Comparison of ENCODE assay signal across 12 cellular contexts in the genomic region with DNA sequence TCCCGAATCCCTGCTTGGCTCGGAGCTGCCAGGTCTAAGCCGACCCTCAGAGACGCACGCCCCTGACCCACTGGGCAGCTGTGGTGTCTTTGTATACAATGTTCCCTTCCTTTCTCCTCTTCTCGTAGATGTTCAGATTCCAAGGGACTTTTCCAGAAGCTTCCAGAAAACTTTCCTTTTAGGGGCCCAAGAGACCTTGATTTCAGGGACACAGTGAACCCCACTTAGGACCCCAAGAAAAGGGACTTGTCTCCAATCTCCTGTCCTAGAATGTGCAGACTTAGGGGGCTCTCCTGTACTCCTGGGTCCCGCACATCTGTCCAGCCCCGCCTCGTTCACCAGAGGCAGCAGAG.
A peak's percentile ranks its signal among the peaks of the same experiment; 100 is the strongest.
DNase-seq lines count a peak whose midpoint lies in the region; ATAC-seq, FAIRE-seq and TF ChIP-seq lines count a peak whose summit lies in the region.
"Had no signal": no experiment of that assay in that cellular context is flagged by ENCODE, and none has a peak within 500 bp of the region (broad histone marks: within the 10 kb centered on the region; RNA-seq: fewer than 3 reads in every experiment).

No MANE protein-coding gene starts in this region.

- H3K79me2 ChIP-seq in Loucy (ENCODE audit: insufficient read depth, low read length) (no peaks in the 10 kb centered on the region), H1 (ENCODE audit: control insufficient read depth in 1 of 2, insufficient read depth in 2 of 2, low read length in 2 of 2) (no peaks in the 10 kb centered on the region), smooth muscle cell (ENCODE audit: low read depth) (no peaks in the 10 kb centered on the region)

- H4K91ac ChIP-seq in H1 (replicated peaks; ENCODE audit: insufficient read length, low read length) = no peak overlapping the region

- H2BK20ac ChIP-seq in H1 (ENCODE audit: low read length) = no peak overlapping the region

- FAIRE-seq in H1 (lab: Jason Lieb, UNC) = no peak

- H4K8ac ChIP-seq in H1 (ENCODE audit: extremely low read depth, insufficient read depth, low read length) = peak overlapping the region; percentile 11; the same call in 1 of the 2 replicates

- no peak overlapping the region for H3K4ac ChIP-seq in H1 (replicated peaks; ENCODE audit: insufficient read length, low read depth, low read length)

- H4K20me1 ChIP-seq in Loucy (ENCODE audit: insufficient read depth, low read length, poor library complexity, severe bottlenecking) (no peaks in the 10 kb centered on the region), H1 (replicated peaks in 1 of 2; ENCODE audit: control insufficient read depth in 1 of 2, insufficient read depth in 2 of 2, low read length in 2 of 2) (peaks cover 0 to 2% of the 10 kb centered on the region in 2 experiments), smooth muscle cell (ENCODE audit: low read depth) (no peaks in the 10 kb centered on the region)

- no peak overlapping the region for H3K9ac ChIP-seq in Loucy (ENCODE audit: low read depth, low read length, poor library complexity, severe bottlenecking)
- H3K9ac ChIP-seq in H1 (replicated peaks in 1 of 4; ENCODE audit: extremely low read depth in 1 of 4, low read depth in 3 of 4, low read length in 3 of 4) = no peak overlapping the region
- H3K9ac ChIP-seq in smooth muscle cell (ENCODE audit: low read depth) = no peak overlapping the region

- H3K27ac Mint-ChIP-seq in activated CD4-positive, alpha-beta T cell treated with anti-CD3 and anti-CD28 coated beads, Interleukin-2, amount 10 ng/mL, durations not matched to agents 7 days and 5 days = peak overlapping the region; percentile 17

- no peak overlapping the region for H2BK5ac ChIP-seq in H1 (ENCODE audit: low read depth, low read length)

- H3K36me3 ChIP-seq in Loucy (ENCODE audit: insufficient read depth, low read length) = no peaks in the 10 kb centered on the region
- H3K36me3 ChIP-seq in H1 (ENCODE audit: control insufficient read depth in 2 of 4, insufficient read depth in 4 of 4, low read length in 3 of 4) = no peaks in the 10 kb centered on the region
- H3K36me3 ChIP-seq in smooth muscle cell (ENCODE audit: low read depth) = no peaks in the 10 kb centered on the region
- H3K36me3 ChIP-seq: ascending aorta, heart right ventricle, uterus had no signal

- POLR2A ChIA-PET in activated CD4-positive, alpha-beta T cell treated with anti-CD3 and anti-CD28 coated beads, Interleukin-2, amount 10 ng/mL, durations not matched to agents 7 days and 5 days (lab: Charles Lee) = interaction anchor here (0.6 to 0.7 kb wide), 2 partner anchors 423 to 743 kb away, joined by 3 to 4 read pairs; no protein-coding TSS in a partner anchor
- POLR2A ChIA-PET in H1 (lab: Charles Lee; ENCODE audit: partially characterized antibody) = interaction anchor here (1.1 kb wide), 1 partner anchor 154 kb away, joined by 3 read pairs; no protein-coding TSS in a partner anchor

- TF ChIP-seq CTCF in Loucy (conservative IDR thresholded peaks at IDR 0.05; ENCODE audit: low read length) (peak; percentile 16; the same call in 1 of the 2 replicates), H1 (IDR thresholded peaks at IDR 0.05; ENCODE audit: control extremely low read depth in 1 of 3, insufficient read depth in 1 of 3, low read depth in 1 of 3, low read length in 3 of 3) (no peak), smooth muscle cell (IDR thresholded peaks at IDR 0.05; ENCODE audit: borderline replicate concordance, insufficient read depth, poor library complexity, severe bottlenecking) (no peak)

- H3K27me3 Mint-ChIP-seq in activated CD4-positive, alpha-beta T cell treated with anti-CD3 and anti-CD28 coated beads, Interleukin-2, amount 10 ng/mL, durations not matched to agents 7 days and 5 days = peaks cover 12% of the 10 kb centered on the region

- no peak overlapping the region for H3K18ac ChIP-seq in H1 (ENCODE audit: extremely low read depth, low read length)

- no peaks in the 10 kb centered on the region for H3K9me2 ChIP-seq in Loucy (replicated peaks; ENCODE audit: low read depth, low read length)

- H3K4me1 ChIP-seq in Loucy (ENCODE audit: insufficient read depth, low read length, poor library complexity, severe bottlenecking) = no peaks in the 10 kb centered on the region
- peaks cover 0 to 8% (median 2%) of the 10 kb centered on the region in 4 experiments; a peak in 5 of 7 replicates for H3K4me1 ChIP-seq in H1 (replicated peaks in 1 of 4; ENCODE audit: control insufficient read depth in 3 of 4, insufficient read depth in 4 of 4, low read length in 3 of 4)
- H3K4me1 ChIP-seq in smooth muscle cell (ENCODE audit: low read depth) = peaks cover 16% of the 10 kb centered on the region
- H3K4me1 ChIP-seq: uterus had no signal

- no peaks in the 10 kb centered on the region for H3K9me3 Mint-ChIP-seq in activated CD4-positive, alpha-beta T cell treated with anti-CD3 and anti-CD28 coated beads, Interleukin-2, amount 10 ng/mL, durations not matched to agents 7 days and 5 days

- H3K4me1 Mint-ChIP-seq in activated CD4-positive, alpha-beta T cell treated with anti-CD3 and anti-CD28 coated beads, Interleukin-2, amount 10 ng/mL, durations not matched to agents 7 days and 5 days = peaks cover 6% of the 10 kb centered on the region

- DNase-seq in activated CD4-positive, alpha-beta T cell treated with anti-CD3 and anti-CD28 coated beads, Interleukin-2, amount 10 ng/mL, durations not matched to agents 7 days and 5 days = no peak
- DNase-seq in activated CD4-positive, alpha-beta T cell treated with anti-CD3 and anti-CD28 coated beads for 48 hours = no peak
- DNase-seq in H1 (ENCODE audit: low read depth in 1 of 2, low spot score in 2 of 2) (no peak), smooth muscle cell (lab: John Stamatoyannopoulos, UW; ENCODE audit: unreplicated experiment) (no peak), dedifferentiated amniotic fluid mesenchymal stem cell (ENCODE audit: extremely low spot score) (no peak)
- DNase-seq in stimulated activated CD4-positive, alpha-beta T cell treated with anti-CD3 and anti-CD28 coated beads, Interleukin-1b, Interleukin-23, amount 100 ng/mL, for 48 hours = no peak
- DNase-seq: NCI-H510A treated with DMSO at 0.1 percent for 48 hours had no signal

- no peak for TF ChIP-seq EP300 in H1 (IDR thresholded peaks at IDR 0.05; ENCODE audit: borderline replicate concordance in 1 of 2, low read depth in 2 of 2, low read length in 2 of 2)

- H3F3A ChIP-seq in Loucy (ENCODE audit: low read depth) (no peaks in the 10 kb centered on the region), smooth muscle cell (ENCODE audit: low read depth) (no peaks in the 10 kb centered on the region)

- H3K27ac ChIP-seq in H1 (ENCODE audit: low read depth, low read length) (no peak overlapping the region), smooth muscle cell (ENCODE audit: low read depth) (no peak overlapping the region)
- H3K27ac ChIP-seq: ascending aorta, heart right ventricle, uterus had no signal

- H3K9me3 ChIP-seq in Loucy (ENCODE audit: insufficient read depth, low read depth, low read length) (no peaks in the 10 kb centered on the region), H1 (ENCODE audit: insufficient read depth in 2 of 2, low read depth in 1 of 2, low read length in 1 of 2) (peaks cover 0 to 2% of the 10 kb centered on the region in 2 experiments; a peak in 1 of 4 replicates), smooth muscle cell (replicated peaks; ENCODE audit: low read depth) (no peaks in the 10 kb centered on the region)
- H3K9me3 ChIP-seq: ascending aorta, heart right ventricle, uterus had no signal

- CTCF ChIA-PET in activated CD4-positive, alpha-beta T cell treated with anti-CD3 and anti-CD28 coated beads, Interleukin-2, amount 10 ng/mL, durations not matched to agents 7 days and 5 days (lab: Charles Lee) = interaction anchor here (1.1 to 2.8 kb wide), 6 partner anchors 12 to 360 kb away, joined by 3 to 6 read pairs (median 4); no protein-coding TSS in a partner anchor
- CTCF ChIA-PET in H1 (lab: Charles Lee; ENCODE audit: partially characterized antibody) = interaction anchor here (0.6 to 4.4 kb wide), 45 partner anchors 8 to 923 kb away, joined by 3 to 41 read pairs (median 4); no protein-coding TSS in a partner anchor

- H3K36me3 Mint-ChIP-seq in activated CD4-positive, alpha-beta T cell treated with anti-CD3 and anti-CD28 coated beads, Interleukin-2, amount 10 ng/mL, durations not matched to agents 7 days and 5 days (ENCODE audit: low read depth) = no peaks in the 10 kb centered on the region

- TF ChIP-seq POLR2A in H1 (IDR thresholded peaks at IDR 0.05; ENCODE audit: control extremely low read depth in 1 of 2, low read depth in 2 of 2, low read length in 2 of 2) = no peak

- no peak for ATAC-seq in HG02571 (IDR thresholded peaks at IDR 0.05; ENCODE audit: unreplicated experiment)

- H3K79me1 ChIP-seq in H1 (ENCODE audit: low read depth, low read length) = no peaks in the 10 kb centered on the region

- no peak overlapping the region for H3K14ac ChIP-seq in H1 (ENCODE audit: insufficient read length)

- H3K23ac ChIP-seq in H1 (ENCODE audit: insufficient read length) = no peak overlapping the region

- peak overlapping the region; percentile 35 for H3K4me3 ChIP-seq in Loucy (ENCODE audit: low read length, poor library complexity, severe bottlenecking)
- peak overlapping the region in 1 of 4 experiments; percentile 62; a peak in 3 of 8 replicates for H3K4me3 ChIP-seq in H1 (ENCODE audit: extremely low read depth in 1 of 4, insufficient read depth in 2 of 4, low read depth in 3 of 4, low read length in 4 of 4)
- H3K4me3 ChIP-seq in smooth muscle cell = peak overlapping the region; percentile 42
- H3K4me3 ChIP-seq: uterus had no signal

- H2BK120ac ChIP-seq in H1 (replicated peaks; ENCODE audit: low read depth, low read length) = peak overlapping the region; percentile 39

- no peak overlapping the region for H2BK15ac ChIP-seq in H1 (ENCODE audit: low read length)

- no peak for TF ChIP-seq RAD21 in H1 (IDR thresholded peaks at IDR 0.05 in 1 of 2, conservative IDR thresholded peaks at IDR 0.05 in 1 of 2; ENCODE audit: low read depth in 2 of 2, low read length in 2 of 2)

- no peak overlapping the region for H3K56ac ChIP-seq in H1 (replicated peaks; ENCODE audit: insufficient read length, low read depth, low read length)

- H3K27me3 ChIP-seq in Loucy (ENCODE audit: insufficient read depth, low read length, poor library complexity, severe bottlenecking) (peaks cover 15% of the 10 kb centered on the region), H1 (replicated peaks in 1 of 4; ENCODE audit: control insufficient read depth in 3 of 4, extremely low read depth in 1 of 4, insufficient read depth in 3 of 4, low read length in 3 of 4) (peaks cover 0 to 22% (median 16%) of the 10 kb centered on the region in 4 experiments; a peak in 6 of 7 replicates), smooth muscle cell (ENCODE audit: low read depth) (peaks cover 94% of the 10 kb centered on the region)

- peaks cover 7% of the 10 kb centered on the region; the same call in 1 of the 2 replicates for H3K23me2 ChIP-seq in H1 (ENCODE audit: low read depth, low read length)

- H2AFZ ChIP-seq in Loucy (ENCODE audit: low read length) = peak overlapping the region; percentile 34; the same call in 1 of the 2 replicates
- H2AFZ ChIP-seq in H1 (ENCODE audit: low read length) = no peak overlapping the region
- H2AFZ ChIP-seq in smooth muscle cell (ENCODE audit: low read depth) = no peak overlapping the region

- WGBS in H1 (ENCODE audit: extremely low coverage in 1 of 2, insufficient coverage in 1 of 2, insufficient read length in 1 of 2, insufficient replicate concordance in 2 of 2, low coverage in 1 of 2, low lambda C conversion rate in 2 of 2, missing lambda C conversion rate in 1 of 2), 2 experiments = 53% methylated on average over 7 of the region's 9 CpGs; no CpG with 5 or more reads in 1 of the 2 experiments
- WGBS in smooth muscle cell (ENCODE audit: low lambda C conversion rate) = 41% methylated on average over 9 of the region's 9 CpGs

- H3K4me2 ChIP-seq in Loucy (ENCODE audit: low read depth, low read length, poor library complexity, severe bottlenecking) (peak overlapping the region; percentile 27), H1 (ENCODE audit: insufficient read depth in 1 of 2, low read depth in 2 of 2, low read length in 2 of 2) (peak overlapping the region; percentile 34 to 86), smooth muscle cell (peak overlapping the region; percentile 84)

- H2BK12ac ChIP-seq in H1 (ENCODE audit: low read depth, low read length) = no peak overlapping the region

- no peak overlapping the region for H2AK5ac ChIP-seq in H1 (ENCODE audit: low read depth, low read length)

- no peak overlapping the region for H4K5ac ChIP-seq in H1 (ENCODE audit: insufficient read length, low read depth, low read length)

- no peak overlapping the region for H3K4me3 Mint-ChIP-seq in activated CD4-positive, alpha-beta T cell treated with anti-CD3 and anti-CD28 coated beads, Interleukin-2, amount 10 ng/mL, durations not matched to agents 7 days and 5 days

Comparison
In these comparisons a context has a peak if more than half of its experiments do, and no peak if none do; other contexts are left out.
1. H3K4me2 ChIP-seq: peak in every context shown above with its lines; median percentile 84 in smooth muscle cell; 60 in H1; 27 in Loucy.